ENCODE assay signal across 25 cellular contexts in the genomic region with DNA sequence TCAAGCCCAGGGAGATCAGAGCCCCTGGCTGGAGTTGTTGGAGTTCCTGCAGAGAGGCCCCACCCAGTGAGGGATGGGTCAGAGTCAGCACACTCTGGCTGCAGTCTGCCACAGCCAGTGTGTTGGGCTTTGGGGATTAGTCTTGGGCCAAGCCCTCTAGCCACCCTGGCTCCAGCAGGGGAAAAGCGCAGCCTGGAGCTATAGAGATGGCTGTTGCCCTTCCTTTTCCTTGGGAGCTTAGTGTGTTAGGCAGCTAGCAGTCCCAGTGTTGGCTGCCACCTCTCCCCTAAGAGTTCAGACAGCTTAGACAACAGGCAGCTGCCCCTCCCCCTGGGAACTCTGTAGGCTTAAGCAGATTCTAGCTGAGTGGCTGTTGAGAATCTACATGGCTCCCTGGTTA. TPM values are rescaled to one million over a fixed set of nuclear protein-coding genes. Genes with fewer than 3 reads are reported as not detected.
DNase-seq lines count a peak whose midpoint lies in the region; ATAC-seq and TF ChIP-seq lines count a peak whose summit lies in the region.
"Had no signal": no experiment of that assay in that cellular context is flagged by ENCODE, and none has a peak within 500 bp of the region (broad histone marks: within the 10 kb centered on the region; RNA-seq: fewer than 3 reads in every experiment).

No MANE protein-coding gene starts in this region.

- no peak overlapping the region for H4K91ac ChIP-seq in neuronal stem cell (ENCODE audit: low read depth, low read length, poor library complexity)

- no peak overlapping the region for H3K18ac ChIP-seq in neuronal stem cell (ENCODE audit: low read length)

- H2AFZ ChIP-seq in neuronal stem cell (ENCODE audit: low read length), result no peak overlapping the region
- H2AFZ ChIP-seq: GM23248 had no signal

- H3K23ac ChIP-seq in neuronal stem cell (ENCODE audit: low read depth, low read length, poor library complexity), result no peak overlapping the region

- peak in 2 of 3 donors; percentile 46 to 59 for DNase-seq in right cardiac atrium
- DNase-seq in cardiac septum (ENCODE audit: low spot score), result no peak
- peak; percentile 64 for DNase-seq in WERI-Rb-1
- no peak for DNase-seq in neuronal stem cell (ENCODE audit: low spot score)
- DNase-seq in tibial artery, result no peak
- no peak for DNase-seq in effector CD8-positive, alpha-beta T cell (lab: John Stamatoyannopoulos, UW)
- DNase-seq: 8988T; ACHN; AML-193; BE2C; CD4-positive, alpha-beta T cell; CD8-positive, alpha-beta memory T cell; DMS 273 treated with DMSO at 0.1 percent for 48 hours; DMS79; EL; GF-D8; GM23248; H7; HCEC 1CT had no signal

- H3K79me1 ChIP-seq in neuronal stem cell (ENCODE audit: low read depth, low read length), result no peaks in the 10 kb centered on the region

- H3K4ac ChIP-seq in neuronal stem cell (ENCODE audit: low read length), result no peak overlapping the region

- H3K4me3 ChIP-seq in right cardiac atrium (ENCODE audit: low read length), result no peak overlapping the region
- no peak overlapping the region for H3K4me3 ChIP-seq in WERI-Rb-1 (ENCODE audit: low read depth, low read length)
- H3K4me3 ChIP-seq in neuronal stem cell (ENCODE audit: low read length in 2 of 2), result no peak overlapping the region
- H3K4me3 ChIP-seq in tibial artery, result no peak overlapping the region
- H3K4me3 ChIP-seq: A549; BLaER1 treated with 17β-estradiol and CSF1 and Interleukin-3, amounts not matched to agents 10 nM and 100 nM; GM23248 had no signal

- H2BK5ac ChIP-seq in neuronal stem cell (ENCODE audit: low read length), result no peak overlapping the region

- H3K14ac ChIP-seq in neuronal stem cell (ENCODE audit: low read length), result peak overlapping the region; percentile 42

- H3K27me3 ChIP-seq in right cardiac atrium (ENCODE audit: control insufficient read depth, insufficient read depth) (no peaks in the 10 kb centered on the region), WERI-Rb-1 (ENCODE audit: insufficient read depth, low read depth, severe bottlenecking) (no peaks in the 10 kb centered on the region), neuronal stem cell (ENCODE audit: control insufficient read depth in 3 of 3, insufficient read depth in 3 of 3, low read depth in 1 of 3, low read length in 3 of 3) (no peaks in the 10 kb centered on the region), tibial artery (no peaks in the 10 kb centered on the region)
- H3K27me3 ChIP-seq: BE2C; BLaER1 treated with 17β-estradiol and CSF1 and Interleukin-3, amounts not matched to agents 10 nM and 100 nM had no signal

- H3K36me3 ChIP-seq in WERI-Rb-1, result no peaks in the 10 kb centered on the region
- no peaks in the 10 kb centered on the region for H3K36me3 ChIP-seq in neuronal stem cell (replicated peaks in 1 of 2; ENCODE audit: control insufficient read depth in 2 of 2, insufficient read depth in 2 of 2, low read length in 2 of 2)
- H3K36me3 ChIP-seq in tibial artery, result no peaks in the 10 kb centered on the region
- H3K36me3 ChIP-seq: BE2C; BLaER1 treated with 17β-estradiol and CSF1 and Interleukin-3, amounts not matched to agents 10 nM and 100 nM had no signal

- H2BK12ac ChIP-seq in neuronal stem cell (ENCODE audit: low read length), result no peak overlapping the region

- intact Hi-C loops in right cardiac atrium (cut with DNase I), result no loop called here
- intact Hi-C loops in cardiac septum (cut with DNase I), result no loop called here
- intact Hi-C loops in tibial artery (cut with DNase I; ENCODE audit: low total_unique reads), result no loop called here

- H4K8ac ChIP-seq in neuronal stem cell (ENCODE audit: low read depth, low read length), result no peak overlapping the region

- H3K4me2 ChIP-seq in neuronal stem cell (ENCODE audit: insufficient read depth, low read length, poor library complexity, severe bottlenecking), result no peak overlapping the region
- H3K4me2 ChIP-seq: A549; BLaER1 treated with 17β-estradiol and CSF1 and Interleukin-3, amounts not matched to agents 10 nM and 100 nM had no signal

- H3K27ac ChIP-seq in right cardiac atrium (ENCODE audit: low read length), result no peak overlapping the region
- 0 out of 2 replicates have a peak overlapping the region, but pooled peaks have one; percentile 26 for H3K27ac ChIP-seq in WERI-Rb-1
- H3K27ac ChIP-seq in neuronal stem cell (replicated peaks; ENCODE audit: low read length), result no peak overlapping the region
- H3K27ac ChIP-seq in tibial artery, result no peak overlapping the region
- H3K27ac ChIP-seq: A549; BLaER1 treated with 17β-estradiol and CSF1 and Interleukin-3, amounts not matched to agents 10 nM and 100 nM; GM23248 had no signal

- TF ChIP-seq CTCF in WERI-Rb-1 (IDR thresholded peaks at IDR 0.05; ENCODE audit: low read depth, low read length) (no peak), tibial artery (IDR thresholded peaks at IDR 0.05) (no peak)

- ATAC-seq in right cardiac atrium (peak; percentile 25 to 57), HG03280 (IDR thresholded peaks at IDR 0.05; ENCODE audit: unreplicated experiment) (no peak)
- ATAC-seq: A549 had no signal

- no peak overlapping the region for H3K9ac ChIP-seq in neuronal stem cell (ENCODE audit: low read depth, low read length, poor library complexity)
- H3K9ac ChIP-seq: BLaER1 treated with 17β-estradiol and CSF1 and Interleukin-3, amounts not matched to agents 10 nM and 100 nM; GM23248 had no signal

- no peak overlapping the region for H2BK15ac ChIP-seq in neuronal stem cell (ENCODE audit: low read length)

- H2AK5ac ChIP-seq in neuronal stem cell (ENCODE audit: low read depth, low read length), result no peak overlapping the region

- H2BK120ac ChIP-seq in neuronal stem cell (ENCODE audit: low read depth, low read length), result peak overlapping the region; percentile 32

- no peaks in the 10 kb centered on the region for H3K4me1 ChIP-seq in right cardiac atrium (ENCODE audit: control insufficient read depth, insufficient read depth, low read length)
- no peaks in the 10 kb centered on the region for H3K4me1 ChIP-seq in neuronal stem cell (ENCODE audit: control insufficient read depth in 2 of 2, insufficient read depth in 1 of 2, low read depth in 1 of 2, low read length in 2 of 2)
- H3K4me1 ChIP-seq in tibial artery, result no peaks in the 10 kb centered on the region
- H3K4me1 ChIP-seq: BLaER1 treated with 17β-estradiol and CSF1 and Interleukin-3, amounts not matched to agents 10 nM and 100 nM had no signal

- WGBS in right cardiac atrium, result 64% methylated on average over 1 of the region's 1 CpG
- no CpG with 5 or more reads among the region's 1 CpG for WGBS in neuronal stem cell (ENCODE audit: extremely low coverage in 2 of 2, insufficient read length in 2 of 2, insufficient replicate concordance in 1 of 2), 2 donors

- H3K9me3 ChIP-seq in right cardiac atrium (ENCODE audit: control insufficient read depth, low read length) (no peaks in the 10 kb centered on the region), WERI-Rb-1 (ENCODE audit: severe bottlenecking) (no peaks in the 10 kb centered on the region), neuronal stem cell (replicated peaks in 1 of 2; ENCODE audit: control insufficient read depth in 2 of 2, insufficient read depth in 1 of 2, low read depth in 1 of 2, low read length in 2 of 2) (no peaks in the 10 kb centered on the region), tibial artery (no peaks in the 10 kb centered on the region)

RNA-seq across cellular contexts. Expression of a gene that starts 45.1 kb away (rescaled TPM):
- total RNA-seq in right cardiac atrium, result 100 to 1,000 TPM in 3 of 4 donors, 10 to 100 TPM in 1; 77.0 to 151 (median 119) TPM
- 77.0 TPM for polyA plus RNA-seq in right cardiac atrium
- 32.1 TPM for total RNA-seq in cardiac septum
- not detected for polyA plus RNA-seq in neuronal stem cell (2013, experiment 1 of 2)
- polyA plus RNA-seq in neuronal stem cell (2013, experiment 2 of 2), result not detected
- total RNA-seq: CD4-positive, alpha-beta T cell; CD8-positive, alpha-beta memory T cell; G401; H1; H7 had no signal
- polyA plus RNA-seq: A549; CD14-positive monocyte; CD8-positive, alpha-beta memory T cell; H1 had no signal

Comparison
In these comparisons a context has a peak if more than half of its experiments do, and no peak if none do; other contexts are left out.
1. DNase-seq: peak in right cardiac atrium (2 of 3) and WERI-Rb-1 (single experiment); none in cardiac septum (single experiment), neuronal stem cell (single experiment), tibial artery (0 of 2) and effector CD8-positive, alpha-beta T cell (single experiment).